ENCODE assay signal across 8 cellular contexts in genomic region chr3:52154135-52155094, GRCh38. TPM values are rescaled to one million over a fixed set of nuclear protein-coding genes. Genes with fewer than 3 reads are reported as not detected.
A peak's percentile ranks its signal among the peaks of the same experiment; 100 is the strongest.
DNase-seq lines count a peak whose midpoint lies in the region; ATAC-seq and TF ChIP-seq lines count a peak whose summit lies in the region.

Gene POC1A (minus strand): TSS chr3:52154423. CDS start chr3:52154372, 51 bp downstream.

- H3K9me3 Mint-ChIP-seq in activated T-helper 17 cell treated with anti-CD3 and anti-CD28 coated beads, Interleukin-2, amount 50 U/mL, for 72 hours: no peaks in the 10 kb centered on the region
- no peaks in the 10 kb centered on the region for H3K9me3 Mint-ChIP-seq in naive thymus-derived CD4-positive, alpha-beta T cell
- no peaks in the 10 kb centered on the region for H3K9me3 Mint-ChIP-seq in stimulated activated memory B cell treated with anti-CD40 and anti-IgM and Interleukin-4, amounts not matched to agents 10 μg/mL and 1 μg/mL and 100 μg/mL, for 72 hours

- CTCF ChIA-PET in naive thymus-derived CD4-positive, alpha-beta T cell (lab: Charles Lee): interaction anchor here (0.5 to 1.7 kb wide), 5 partner anchors 9 to 159 kb away, joined by 3 to 5 read pairs (median 3); partner anchors contain the start of gene RPL29

- peak; percentile 99 for DNase-seq in EH (ENCODE audit: low read depth)
- peak; percentile 92 for DNase-seq in H4 (ENCODE audit: low spot score)
- DNase-seq in LNCaP clone FGC (ENCODE audit: low read depth): peak; percentile 97
- peak; percentile 98 for DNase-seq in RWPE2 (ENCODE audit: low spot score)
- peak; percentile 99 for DNase-seq in fibroblast of gingiva (ENCODE audit: low read depth)
- peak; percentile 73 to 90 (median 82) for DNase-seq in naive thymus-derived CD4-positive, alpha-beta T cell

- H3K9me3 ChIP-seq in RWPE2 (ENCODE audit: severe bottlenecking): no peaks in the 10 kb centered on the region
- no peaks in the 10 kb centered on the region for H3K9me3 ChIP-seq in naive thymus-derived CD4-positive, alpha-beta T cell (ENCODE audit: control insufficient read depth in 2 of 3, low read length in 3 of 3)

- intact Hi-C loops in naive thymus-derived CD4-positive, alpha-beta T cell (cut with micrococcal nuclease): loop anchor here (1.0 to 10.0 kb wide), 13 partner anchors 44 to 1540 kb away; partner anchors contain the start of genes ALAS1 (in 2 of the 2), ABHD14A (in 1 of the 2), CISH (in 1 of the 2) and DCAF1 (in 1 of the 2)

- H3K4me1 ChIP-seq in RWPE2 (ENCODE audit: insufficient read depth, poor library complexity, severe bottlenecking): peaks cover 11% of the 10 kb centered on the region
- H3K4me1 ChIP-seq in naive thymus-derived CD4-positive, alpha-beta T cell (ENCODE audit: control insufficient read depth in 2 of 2, insufficient read depth in 2 of 2, low read length in 2 of 2): peaks cover 4 to 6% of the 10 kb centered on the region in 2 donors

- H3K4me3 ChIP-seq in LNCaP clone FGC (ENCODE audit: low read depth, low read length) (peak within 1 kb of the TSS; percentile 89), RWPE2 (ENCODE audit: severe bottlenecking) (peak within 1 kb of the TSS; percentile 53)
- H3K4me3 ChIP-seq in naive thymus-derived CD4-positive, alpha-beta T cell (ENCODE audit: low read length): peak within 1 kb of the TSS; percentile 98

- peak; percentile 93 for ATAC-seq in RWPE2 (ENCODE audit: low read depth)
- peak; percentile 94 for ATAC-seq in activated T-helper 17 cell treated with anti-CD3 and anti-CD28 coated beads, Interleukin-2, amount 50 U/mL, for 72 hours (replicated peaks)
- peak; percentile 92 for ATAC-seq in naive thymus-derived CD4-positive, alpha-beta T cell
- ATAC-seq in stimulated activated memory B cell treated with anti-CD40 and anti-IgM and Interleukin-4, amounts not matched to agents 10 μg/mL and 1 μg/mL and 100 μg/mL, for 72 hours: peak; percentile 91

- TF ChIP-seq CTCF in LNCaP clone FGC (IDR thresholded peaks at IDR 0.05; ENCODE audit: control insufficient read depth, extremely low read depth, insufficient read depth): no peak
- no peak for TF ChIP-seq CTCF in RWPE2 (IDR thresholded peaks at IDR 0.05; ENCODE audit: poor library complexity, severe bottlenecking)

- H3K36me3 Mint-ChIP-seq in activated T-helper 17 cell treated with anti-CD3 and anti-CD28 coated beads, Interleukin-2, amount 50 U/mL, for 72 hours (ENCODE audit: low read depth): no peaks in the 10 kb centered on the region
- no peaks in the 10 kb centered on the region for H3K36me3 Mint-ChIP-seq in naive thymus-derived CD4-positive, alpha-beta T cell
- H3K36me3 Mint-ChIP-seq in stimulated activated memory B cell treated with anti-CD40 and anti-IgM and Interleukin-4, amounts not matched to agents 10 μg/mL and 1 μg/mL and 100 μg/mL, for 72 hours: no peaks in the 10 kb centered on the region

- H3K27me3 ChIP-seq in RWPE2 (ENCODE audit: insufficient read depth, poor library complexity, severe bottlenecking): no peaks in the 10 kb centered on the region
- no peaks in the 10 kb centered on the region for H3K27me3 ChIP-seq in naive thymus-derived CD4-positive, alpha-beta T cell (ENCODE audit: control insufficient read depth in 2 of 2, insufficient read depth in 2 of 2, low read length in 2 of 2)

- peak within 1 kb of the TSS; percentile 65 for H3K27ac ChIP-seq in RWPE2 (ENCODE audit: poor library complexity, severe bottlenecking)
- peak within 1 kb of the TSS; percentile 85 for H3K27ac ChIP-seq in naive thymus-derived CD4-positive, alpha-beta T cell (ENCODE audit: low read depth, low read length)

- peaks cover 7% of the 10 kb centered on the region for H3K36me3 ChIP-seq in RWPE2 (ENCODE audit: low read depth)
- H3K36me3 ChIP-seq in naive thymus-derived CD4-positive, alpha-beta T cell (ENCODE audit: control insufficient read depth in 2 of 3, insufficient read depth in 3 of 3, low read length in 3 of 3): peaks cover 0 to 4% (median 0%) of the 10 kb centered on the region in 3 experiments

- H3K4me1 Mint-ChIP-seq in activated T-helper 17 cell treated with anti-CD3 and anti-CD28 coated beads, Interleukin-2, amount 50 U/mL, for 72 hours: peaks cover 10% of the 10 kb centered on the region
- peaks cover 5 to 22% (median 6%) of the 10 kb centered on the region in 7 donors for H3K4me1 Mint-ChIP-seq in naive thymus-derived CD4-positive, alpha-beta T cell
- H3K4me1 Mint-ChIP-seq in stimulated activated memory B cell treated with anti-CD40 and anti-IgM and Interleukin-4, amounts not matched to agents 10 μg/mL and 1 μg/mL and 100 μg/mL, for 72 hours: peaks cover 21% of the 10 kb centered on the region

- POLR2A ChIA-PET in naive thymus-derived CD4-positive, alpha-beta T cell (lab: Charles Lee): interaction anchor here (0.7 to 1.7 kb wide), 9 partner anchors 8 to 1803 kb away, joined by 3 to 16 read pairs (median 4); partner anchors contain the start of genes ACY1, ALAS1, DUSP7 and GLYCTK

- H3K4me3 Mint-ChIP-seq in activated T-helper 17 cell treated with anti-CD3 and anti-CD28 coated beads, Interleukin-2, amount 50 U/mL, for 72 hours: peak within 1 kb of the TSS; percentile 95
- peak within 1 kb of the TSS; percentile 88 to 98 (median 96) for H3K4me3 Mint-ChIP-seq in naive thymus-derived CD4-positive, alpha-beta T cell
- peak within 1 kb of the TSS; percentile 90 for H3K4me3 Mint-ChIP-seq in stimulated activated memory B cell treated with anti-CD40 and anti-IgM and Interleukin-4, amounts not matched to agents 10 μg/mL and 1 μg/mL and 100 μg/mL, for 72 hours

- H3K27ac Mint-ChIP-seq in activated T-helper 17 cell treated with anti-CD3 and anti-CD28 coated beads, Interleukin-2, amount 50 U/mL, for 72 hours: peak within 1 kb of the TSS; percentile 95
- H3K27ac Mint-ChIP-seq in naive thymus-derived CD4-positive, alpha-beta T cell: peak within 1 kb of the TSS; percentile 87 to 98 (median 94)
- H3K27ac Mint-ChIP-seq in stimulated activated memory B cell treated with anti-CD40 and anti-IgM and Interleukin-4, amounts not matched to agents 10 μg/mL and 1 μg/mL and 100 μg/mL, for 72 hours: peak within 1 kb of the TSS; percentile 94

- H3K27me3 Mint-ChIP-seq in activated T-helper 17 cell treated with anti-CD3 and anti-CD28 coated beads, Interleukin-2, amount 50 U/mL, for 72 hours: no peaks in the 10 kb centered on the region
- peaks cover 0 to 2% (median 0%) of the 10 kb centered on the region in 5 donors for H3K27me3 Mint-ChIP-seq in naive thymus-derived CD4-positive, alpha-beta T cell
- H3K27me3 Mint-ChIP-seq in stimulated activated memory B cell treated with anti-CD40 and anti-IgM and Interleukin-4, amounts not matched to agents 10 μg/mL and 1 μg/mL and 100 μg/mL, for 72 hours: no peaks in the 10 kb centered on the region

RNA-seq across cellular contexts. Expression of gene POC1A, which starts in this region (rescaled TPM):
- total RNA-seq in H4 (2014; rRNA removed; shearing (Covaris generic)): 5.9 and 8.1 TPM in 2 replicates
- 10 to 100 TPM; 19.5 to 28.1 TPM for total RNA-seq in activated T-helper 17 cell treated with anti-CD3 and anti-CD28 coated beads, Interleukin-2, amount 50 U/mL, for 72 hours
- total RNA-seq in naive thymus-derived CD4-positive, alpha-beta T cell: 10 to 100 TPM in 1 of 5 experiments, 1 to 10 TPM in 2, under 1 TPM in 2; 0.58 to 19.7 (median 1.2) TPM
- polyA plus RNA-seq in naive thymus-derived CD4-positive, alpha-beta T cell: 1 to 10 TPM; 1.8 to 2.5 TPM

Comparison
In these comparisons a context has a peak if more than half of its experiments do, and no peak if none do; other contexts are left out.
1. Peak in every context shown above with its lines: DNase-seq, ATAC-seq, H3K4me3 ChIP-seq and H3K27ac ChIP-seq.